Comparison of ENCODE assay signal across 8 cellular contexts in the genomic region with DNA sequence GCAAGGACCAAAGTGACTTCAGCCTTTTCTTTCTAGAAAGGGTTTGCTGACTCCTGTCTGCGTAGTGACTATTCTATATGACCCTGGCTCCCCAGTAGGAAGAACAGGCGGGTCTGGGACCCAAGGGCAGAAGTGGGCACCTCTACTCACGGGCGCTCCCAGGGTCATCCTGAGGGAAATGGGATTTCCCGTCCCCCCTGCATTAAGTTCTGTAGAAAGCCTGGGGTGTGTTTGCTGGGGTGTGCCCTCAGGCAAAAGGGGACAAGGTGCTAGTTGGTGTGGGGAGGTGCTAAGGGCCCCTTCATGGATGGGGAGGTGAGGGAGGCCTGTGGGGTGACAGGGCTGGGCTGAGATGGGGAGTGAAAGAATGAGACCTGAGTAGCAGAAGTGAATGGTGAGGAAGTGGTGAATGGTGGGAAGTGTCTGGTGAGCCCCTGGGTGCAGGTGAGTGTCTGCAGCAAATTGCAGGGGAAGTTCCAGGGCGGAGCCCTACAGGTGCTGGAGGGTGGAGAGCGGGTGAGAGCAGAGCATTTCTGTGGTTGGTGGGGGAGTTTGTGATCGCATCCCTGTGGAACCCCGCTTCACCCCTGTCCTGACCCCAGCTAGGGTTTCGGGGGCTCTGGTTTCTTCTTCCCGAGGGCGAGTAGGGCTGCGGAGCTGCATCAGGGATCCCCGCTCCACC. TPM values are rescaled to one million over a fixed set of nuclear protein-coding genes. Genes with fewer than 3 reads are reported as not detected.
DNase-seq lines count a peak whose midpoint lies in the region; ATAC-seq and TF ChIP-seq lines count a peak whose summit lies in the region.

No MANE protein-coding gene starts in this region.

- H3K9me2 ChIP-seq in hepatocyte (replicated peaks; ENCODE audit: insufficient read depth): no peaks in the 10 kb centered on the region

- H3K27me3 Mint-ChIP-seq in activated CD4-positive, alpha-beta memory T cell treated with anti-CD3 and anti-CD28 coated beads, Interleukin-2, amount 10 ng/mL, durations not matched to agents 7 days and 5 days: peaks cover 34% of the 10 kb centered on the region
- peaks cover 13% of the 10 kb centered on the region for H3K27me3 Mint-ChIP-seq in stimulated activated memory B cell treated with anti-CD40 and anti-IgM and Interleukin-4, amounts not matched to agents 10 μg/mL and 1 μg/mL and 100 μg/mL, for 72 hours

- H3K4me2 ChIP-seq in hepatocyte: peak overlapping the region; percentile 97

- H3K4me1 Mint-ChIP-seq in activated CD4-positive, alpha-beta memory T cell treated with anti-CD3 and anti-CD28 coated beads, Interleukin-2, amount 10 ng/mL, durations not matched to agents 7 days and 5 days: peaks cover 54% of the 10 kb centered on the region
- H3K4me1 Mint-ChIP-seq in stimulated activated memory B cell treated with anti-CD40 and anti-IgM and Interleukin-4, amounts not matched to agents 10 μg/mL and 1 μg/mL and 100 μg/mL, for 72 hours: peaks cover 66% of the 10 kb centered on the region

- peak; percentile 18 for ATAC-seq in HG03103 (IDR thresholded peaks at IDR 0.05; ENCODE audit: low read depth, unreplicated experiment)
- peak; percentile 81 for ATAC-seq in stimulated activated memory B cell treated with anti-CD40 and anti-IgM and Interleukin-4, amounts not matched to agents 10 μg/mL and 1 μg/mL and 100 μg/mL, for 72 hours

- H3K4me1 ChIP-seq in hepatocyte (ENCODE audit: insufficient read depth): no peaks in the 10 kb centered on the region

- H3K36me3 Mint-ChIP-seq in activated CD4-positive, alpha-beta memory T cell treated with anti-CD3 and anti-CD28 coated beads, Interleukin-2, amount 10 ng/mL, durations not matched to agents 7 days and 5 days (ENCODE audit: low read depth): peaks cover 4% of the 10 kb centered on the region
- H3K36me3 Mint-ChIP-seq in stimulated activated memory B cell treated with anti-CD40 and anti-IgM and Interleukin-4, amounts not matched to agents 10 μg/mL and 1 μg/mL and 100 μg/mL, for 72 hours: peaks cover 16% of the 10 kb centered on the region

- no peaks in the 10 kb centered on the region for H3K9me3 ChIP-seq in hepatocyte (ENCODE audit: low read depth)

- H3K4me3 Mint-ChIP-seq in activated CD4-positive, alpha-beta memory T cell treated with anti-CD3 and anti-CD28 coated beads, Interleukin-2, amount 10 ng/mL, durations not matched to agents 7 days and 5 days: peak overlapping the region; percentile 84
- peak overlapping the region; percentile 89 for H3K4me3 Mint-ChIP-seq in stimulated activated memory B cell treated with anti-CD40 and anti-IgM and Interleukin-4, amounts not matched to agents 10 μg/mL and 1 μg/mL and 100 μg/mL, for 72 hours

- no peaks in the 10 kb centered on the region for H3K9me3 Mint-ChIP-seq in activated CD4-positive, alpha-beta memory T cell treated with anti-CD3 and anti-CD28 coated beads, Interleukin-2, amount 10 ng/mL, durations not matched to agents 7 days and 5 days
- H3K9me3 Mint-ChIP-seq in stimulated activated memory B cell treated with anti-CD40 and anti-IgM and Interleukin-4, amounts not matched to agents 10 μg/mL and 1 μg/mL and 100 μg/mL, for 72 hours: no peaks in the 10 kb centered on the region

- peak overlapping the region; percentile 78 for H3K27ac Mint-ChIP-seq in activated CD4-positive, alpha-beta memory T cell treated with anti-CD3 and anti-CD28 coated beads, Interleukin-2, amount 10 ng/mL, durations not matched to agents 7 days and 5 days
- peak overlapping the region; percentile 86 for H3K27ac Mint-ChIP-seq in stimulated activated memory B cell treated with anti-CD40 and anti-IgM and Interleukin-4, amounts not matched to agents 10 μg/mL and 1 μg/mL and 100 μg/mL, for 72 hours

- H3K4me3 ChIP-seq in hepatocyte: peak overlapping the region; percentile 57

- H3K36me3 ChIP-seq in hepatocyte (replicated peaks; ENCODE audit: insufficient read depth, low read depth): no peaks in the 10 kb centered on the region

- peaks cover 12% of the 10 kb centered on the region for H3K27me3 ChIP-seq in hepatocyte

- WGBS in hepatocyte (ENCODE audit: low lambda C conversion rate, missing lambda C conversion rate): 25% methylated on average over 14 of the region's 14 CpGs

- POLR2A ChIA-PET in activated CD4-positive, alpha-beta memory T cell treated with anti-CD3 and anti-CD28 coated beads, Interleukin-2, amount 10 ng/mL, durations not matched to agents 7 days and 5 days (lab: Charles Lee): interaction anchor here (0.6 to 0.8 kb wide), 2 partner anchors 13 to 65 kb away, joined by 3 read pairs; no protein-coding TSS in a partner anchor

- no peak overlapping the region for H3K27ac ChIP-seq in hepatocyte

- no peak for TF ChIP-seq CTCF in hepatocyte (IDR thresholded peaks at IDR 0.05; ENCODE audit: poor library complexity)

- H2AFZ ChIP-seq in hepatocyte: peak overlapping the region; percentile 87

- CTCF ChIA-PET in activated CD4-positive, alpha-beta memory T cell treated with anti-CD3 and anti-CD28 coated beads, Interleukin-2, amount 10 ng/mL, durations not matched to agents 7 days and 5 days (lab: Charles Lee): no interaction called here

- peak; percentile 65 for DNase-seq in NCI-H1105 treated with DMSO at 0.1 percent for 48 hours (lab: John Stamatoyannopoulos, UW)
- no peak for DNase-seq in NCI-H1105 (lab: John Stamatoyannopoulos, UW)
- DNase-seq in activated CD4-positive, alpha-beta memory T cell treated with anti-CD3 and anti-CD28 coated beads, Interleukin-2, amount 10 ng/mL, durations not matched to agents 7 days and 5 days: peak; percentile 59
- no peak for DNase-seq in hepatocyte (ENCODE audit: low spot score)
- DNase-seq in SW 1271 (lab: John Stamatoyannopoulos, UW): no peak
- DNase-seq in NCI-H2107 treated with DMSO at 0.1 percent for 48 hours (lab: John Stamatoyannopoulos, UW; ENCODE audit: unreplicated experiment): no peak

- no peaks in the 10 kb centered on the region for H4K20me1 ChIP-seq in hepatocyte (ENCODE audit: insufficient read depth, poor library complexity, severe bottlenecking)

- no peaks in the 10 kb centered on the region for H3K79me2 ChIP-seq in hepatocyte

RNA-seq across cellular contexts. Expression of a gene that starts 21.1 kb away (rescaled TPM):
- not detected for total RNA-seq in activated CD4-positive, alpha-beta memory T cell treated with anti-CD3 and anti-CD28 coated beads, Interleukin-2, amount 10 ng/mL, durations not matched to agents 7 days and 5 days
- not detected in 2 replicates for total RNA-seq in hepatocyte
- not detected in 2 replicates for polyA plus RNA-seq in hepatocyte

RNA-seq across cellular contexts. Expression of a gene that starts 40.5 kb away (rescaled TPM):
- 1 to 10 TPM; 2.1 to 2.3 TPM for total RNA-seq in activated CD4-positive, alpha-beta memory T cell treated with anti-CD3 and anti-CD28 coated beads, Interleukin-2, amount 10 ng/mL, durations not matched to agents 7 days and 5 days
- 0.27 and 0.28 TPM in 2 replicates for total RNA-seq in hepatocyte
- polyA plus RNA-seq in hepatocyte: 0.27 TPM in 1 of 2 replicates, not detected in the other

Comparison
In these comparisons a context has a peak if more than half of its experiments do, and no peak if none do; other contexts are left out.
1. DNase-seq: peak in NCI-H1105 treated with DMSO at 0.1 percent for 48 hours (single experiment) and activated CD4-positive, alpha-beta memory T cell treated with anti-CD3 and anti-CD28 coated beads, Interleukin-2, amount 10 ng/mL, durations not matched to agents 7 days and 5 days (single experiment); none in NCI-H1105 (single experiment), hepatocyte (single experiment), SW 1271 (0 of 2) and NCI-H2107 treated with DMSO at 0.1 percent for 48 hours (single experiment).